In genomic region chr18:2263303-2263702, GRCh38 we compare ENCODE assay signal across 32 cellular contexts.
"Had no signal": no experiment of that assay in that cellular context is flagged by ENCODE, and none has a peak within 500 bp of the region (broad histone marks: within the 10 kb centered on the region; RNA-seq: fewer than 3 reads in every experiment).

No MANE protein-coding gene starts in this region.

- H3K27ac Mint-ChIP-seq: immature natural killer cell; mesothelial cell of epicardium; natural killer cell; nephron progenitor cell; neural progenitor cell; progenitor cell of endocrine pancreas; stimulated activated naive CD8-positive, alpha-beta T cell treated with anti-CD3 and anti-CD28 coated beads, Interleukin-15, Interleukin-2, amounts not matched to agents 100 ng/mL and 50 ng/mL, for 24 hours had no signal

- H3K27ac ChIP-seq: left lung, lower lobe of right lung, neural progenitor cell, neutrophil, ovary, skin epidermis, suprapubic skin, thoracic aorta, tibial artery, upper lobe of right lung, uterus had no signal

- H3K36me3 Mint-ChIP-seq: immature natural killer cell, mesothelial cell of epicardium, naive B cell, natural killer cell, neural progenitor cell had no signal

- ATAC-seq: left colon, left lung, lower lobe of right lung, natural killer cell, right cardiac atrium, sciatic nerve, upper lobe of right lung had no signal

- H3K4me2 ChIP-seq: neural progenitor cell had no signal

- DNase-seq: hypothalamus; immature natural killer cell; kidney; left colon; left lung; lower lobe of right lung; mammary epithelial cell; mesenchymal stem cell; naive B cell; natural killer cell; nephron progenitor cell; occipital lobe; ovary; right cardiac atrium; stimulated activated CD4-positive, alpha-beta T cell treated with anti-CD3 and anti-CD28 coated beads, Interleukin-12 subunit alpha, Interleukin-12 subunit beta, amount 100 ng/mL, for 4 hours; stimulated activated CD4-positive, alpha-beta T cell treated with anti-CD3 and anti-CD28 coated beads, Interleukin-15, amount 100 ng/mL, for 24 hours; stimulated activated CD4-positive, alpha-beta T cell treated with anti-CD3 and anti-CD28 coated beads, Interleukin-2, amount 100 ng/mL, for 24 hours; stimulated activated CD4-positive, alpha-beta T cell treated with anti-CD3 and anti-CD28 coated beads, Interleukin-4, amount 100 ng/mL, for 1 hour; stimulated activated naive CD4-positive, alpha-beta T cell; tibial artery; trophoblast cell; upper lobe of right lung; uterus had no signal

- H3K9me3 ChIP-seq: left lung, lower lobe of right lung, neutrophil, ovary, suprapubic skin, thoracic aorta, tibial artery, upper lobe of right lung, uterus had no signal

- H3K36me3 ChIP-seq: left lung, lower lobe of right lung, neural progenitor cell, neutrophil, ovary, suprapubic skin, thoracic aorta, tibial artery, upper lobe of right lung, uterus had no signal

- H3K9me3 Mint-ChIP-seq: mesothelial cell of epicardium; naive B cell; nephron progenitor cell; neural progenitor cell; stimulated activated naive CD8-positive, alpha-beta T cell treated with anti-CD3 and anti-CD28 coated beads, Interleukin-15, Interleukin-2, amounts not matched to agents 100 ng/mL and 50 ng/mL, for 24 hours had no signal

- H3K4me1 Mint-ChIP-seq: immature natural killer cell, naive B cell, natural killer cell had no signal

- H3K4me1 ChIP-seq: left lung, lower lobe of right lung, neural progenitor cell, suprapubic skin, tibial artery, upper lobe of right lung, uterus had no signal

- H3K9ac ChIP-seq: neural progenitor cell had no signal

- H2AFZ ChIP-seq: neural progenitor cell had no signal

- H3K4me3 Mint-ChIP-seq: immature natural killer cell; mesothelial cell of epicardium; naive B cell; natural killer cell; nephron progenitor cell; neural progenitor cell; stimulated activated naive CD8-positive, alpha-beta T cell treated with anti-CD3 and anti-CD28 coated beads, Interleukin-15, Interleukin-2, amounts not matched to agents 100 ng/mL and 50 ng/mL, for 24 hours had no signal

- H3K27me3 Mint-ChIP-seq: stimulated activated naive CD8-positive, alpha-beta T cell treated with anti-CD3 and anti-CD28 coated beads, Interleukin-15, Interleukin-2, amounts not matched to agents 100 ng/mL and 50 ng/mL, for 24 hours had no signal

- H3K4me3 ChIP-seq: left lung, lower lobe of right lung, neural progenitor cell, ovary, skin epidermis, suprapubic skin, thoracic aorta, tibial artery, upper lobe of right lung, uterus had no signal

- H3K27me3 ChIP-seq: left lung, neural progenitor cell, ovary, suprapubic skin, tibial artery, upper lobe of right lung, uterus had no signal
